ENCODE assay signal across 2 cellular contexts in the genomic region with DNA sequence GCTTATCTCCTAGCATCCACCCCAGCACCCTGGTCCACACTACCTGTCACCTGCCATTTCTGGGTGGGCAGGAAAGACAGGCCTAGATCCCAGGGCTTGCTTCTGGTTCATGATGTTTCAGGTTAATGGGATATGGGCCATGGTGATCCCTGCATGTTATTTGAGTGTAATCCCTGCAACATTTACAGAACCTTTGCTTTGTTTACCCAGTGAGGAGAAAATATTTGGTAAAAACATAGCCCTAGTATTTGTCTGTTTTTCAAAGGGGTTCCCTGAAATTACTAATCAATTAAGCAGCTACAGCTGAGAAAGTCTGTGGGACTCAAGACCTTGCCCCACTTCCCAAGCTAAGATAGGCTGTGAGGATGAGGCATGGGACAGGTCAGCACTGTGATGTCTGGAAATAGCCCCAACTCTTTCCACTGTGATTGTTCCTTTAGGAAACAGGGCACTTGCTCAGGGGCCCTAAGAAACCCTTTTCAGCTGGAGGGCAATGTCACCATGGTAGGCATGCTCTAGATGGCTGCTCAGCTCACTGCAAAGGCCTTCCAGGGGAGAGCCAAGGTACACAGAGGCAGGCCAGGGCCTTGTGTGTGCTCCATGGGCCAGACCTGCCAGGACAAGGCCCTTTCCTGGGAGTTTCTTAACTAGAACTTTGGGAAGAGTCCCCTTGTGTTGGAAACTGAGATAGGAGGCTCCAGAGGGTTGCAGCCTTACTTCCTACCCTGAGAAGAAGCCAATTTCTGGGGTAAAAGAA.
TF ChIP-seq lines count a peak whose summit lies in the region.

No MANE protein-coding gene starts in this region.

TF ChIP-seq in GM23338, 12 proteins besides CTCF, POLR2A, EP300 and RAD21 (continues in another document):
- TF ChIP-seq, protein P1, sequence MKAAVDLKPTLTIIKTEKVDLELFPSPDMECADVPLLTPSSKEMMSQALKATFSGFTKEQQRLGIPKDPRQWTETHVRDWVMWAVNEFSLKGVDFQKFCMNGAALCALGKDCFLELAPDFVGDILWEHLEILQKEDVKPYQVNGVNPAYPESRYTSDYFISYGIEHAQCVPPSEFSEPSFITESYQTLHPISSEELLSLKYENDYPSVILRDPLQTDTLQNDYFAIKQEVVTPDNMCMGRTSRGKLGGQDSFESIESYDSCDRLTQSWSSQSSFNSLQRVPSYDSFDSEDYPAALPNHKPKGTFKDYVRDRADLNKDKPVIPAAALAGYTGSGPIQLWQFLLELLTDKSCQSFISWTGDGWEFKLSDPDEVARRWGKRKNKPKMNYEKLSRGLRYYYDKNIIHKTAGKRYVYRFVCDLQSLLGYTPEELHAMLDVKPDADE (IDR thresholded peaks at IDR 0.05): no peak
- no peak for TF ChIP-seq STAT1 (IDR thresholded peaks at IDR 0.05; ENCODE audit: unreplicated experiment)
- TF ChIP-seq, protein P2, sequence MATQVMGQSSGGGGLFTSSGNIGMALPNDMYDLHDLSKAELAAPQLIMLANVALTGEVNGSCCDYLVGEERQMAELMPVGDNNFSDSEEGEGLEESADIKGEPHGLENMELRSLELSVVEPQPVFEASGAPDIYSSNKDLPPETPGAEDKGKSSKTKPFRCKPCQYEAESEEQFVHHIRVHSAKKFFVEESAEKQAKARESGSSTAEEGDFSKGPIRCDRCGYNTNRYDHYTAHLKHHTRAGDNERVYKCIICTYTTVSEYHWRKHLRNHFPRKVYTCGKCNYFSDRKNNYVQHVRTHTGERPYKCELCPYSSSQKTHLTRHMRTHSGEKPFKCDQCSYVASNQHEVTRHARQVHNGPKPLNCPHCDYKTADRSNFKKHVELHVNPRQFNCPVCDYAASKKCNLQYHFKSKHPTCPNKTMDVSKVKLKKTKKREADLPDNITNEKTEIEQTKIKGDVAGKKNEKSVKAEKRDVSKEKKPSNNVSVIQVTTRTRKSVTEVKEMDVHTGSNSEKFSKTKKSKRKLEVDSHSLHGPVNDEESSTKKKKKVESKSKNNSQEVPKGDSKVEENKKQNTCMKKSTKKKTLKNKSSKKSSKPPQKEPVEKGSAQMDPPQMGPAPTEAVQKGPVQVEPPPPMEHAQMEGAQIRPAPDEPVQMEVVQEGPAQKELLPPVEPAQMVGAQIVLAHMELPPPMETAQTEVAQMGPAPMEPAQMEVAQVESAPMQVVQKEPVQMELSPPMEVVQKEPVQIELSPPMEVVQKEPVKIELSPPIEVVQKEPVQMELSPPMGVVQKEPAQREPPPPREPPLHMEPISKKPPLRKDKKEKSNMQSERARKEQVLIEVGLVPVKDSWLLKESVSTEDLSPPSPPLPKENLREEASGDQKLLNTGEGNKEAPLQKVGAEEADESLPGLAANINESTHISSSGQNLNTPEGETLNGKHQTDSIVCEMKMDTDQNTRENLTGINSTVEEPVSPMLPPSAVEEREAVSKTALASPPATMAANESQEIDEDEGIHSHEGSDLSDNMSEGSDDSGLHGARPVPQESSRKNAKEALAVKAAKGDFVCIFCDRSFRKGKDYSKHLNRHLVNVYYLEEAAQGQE (IDR thresholded peaks at IDR 0.05; ENCODE audit: unreplicated experiment): no peak
- no peak for TF ChIP-seq ZNF331 (CRISPR knock-in tag; IDR thresholded peaks at IDR 0.05; ENCODE audit: low read depth)
- TF ChIP-seq JUNB (IDR thresholded peaks at IDR 0.05; ENCODE audit: unreplicated experiment): no peak
- TF ChIP-seq, protein P3, sequence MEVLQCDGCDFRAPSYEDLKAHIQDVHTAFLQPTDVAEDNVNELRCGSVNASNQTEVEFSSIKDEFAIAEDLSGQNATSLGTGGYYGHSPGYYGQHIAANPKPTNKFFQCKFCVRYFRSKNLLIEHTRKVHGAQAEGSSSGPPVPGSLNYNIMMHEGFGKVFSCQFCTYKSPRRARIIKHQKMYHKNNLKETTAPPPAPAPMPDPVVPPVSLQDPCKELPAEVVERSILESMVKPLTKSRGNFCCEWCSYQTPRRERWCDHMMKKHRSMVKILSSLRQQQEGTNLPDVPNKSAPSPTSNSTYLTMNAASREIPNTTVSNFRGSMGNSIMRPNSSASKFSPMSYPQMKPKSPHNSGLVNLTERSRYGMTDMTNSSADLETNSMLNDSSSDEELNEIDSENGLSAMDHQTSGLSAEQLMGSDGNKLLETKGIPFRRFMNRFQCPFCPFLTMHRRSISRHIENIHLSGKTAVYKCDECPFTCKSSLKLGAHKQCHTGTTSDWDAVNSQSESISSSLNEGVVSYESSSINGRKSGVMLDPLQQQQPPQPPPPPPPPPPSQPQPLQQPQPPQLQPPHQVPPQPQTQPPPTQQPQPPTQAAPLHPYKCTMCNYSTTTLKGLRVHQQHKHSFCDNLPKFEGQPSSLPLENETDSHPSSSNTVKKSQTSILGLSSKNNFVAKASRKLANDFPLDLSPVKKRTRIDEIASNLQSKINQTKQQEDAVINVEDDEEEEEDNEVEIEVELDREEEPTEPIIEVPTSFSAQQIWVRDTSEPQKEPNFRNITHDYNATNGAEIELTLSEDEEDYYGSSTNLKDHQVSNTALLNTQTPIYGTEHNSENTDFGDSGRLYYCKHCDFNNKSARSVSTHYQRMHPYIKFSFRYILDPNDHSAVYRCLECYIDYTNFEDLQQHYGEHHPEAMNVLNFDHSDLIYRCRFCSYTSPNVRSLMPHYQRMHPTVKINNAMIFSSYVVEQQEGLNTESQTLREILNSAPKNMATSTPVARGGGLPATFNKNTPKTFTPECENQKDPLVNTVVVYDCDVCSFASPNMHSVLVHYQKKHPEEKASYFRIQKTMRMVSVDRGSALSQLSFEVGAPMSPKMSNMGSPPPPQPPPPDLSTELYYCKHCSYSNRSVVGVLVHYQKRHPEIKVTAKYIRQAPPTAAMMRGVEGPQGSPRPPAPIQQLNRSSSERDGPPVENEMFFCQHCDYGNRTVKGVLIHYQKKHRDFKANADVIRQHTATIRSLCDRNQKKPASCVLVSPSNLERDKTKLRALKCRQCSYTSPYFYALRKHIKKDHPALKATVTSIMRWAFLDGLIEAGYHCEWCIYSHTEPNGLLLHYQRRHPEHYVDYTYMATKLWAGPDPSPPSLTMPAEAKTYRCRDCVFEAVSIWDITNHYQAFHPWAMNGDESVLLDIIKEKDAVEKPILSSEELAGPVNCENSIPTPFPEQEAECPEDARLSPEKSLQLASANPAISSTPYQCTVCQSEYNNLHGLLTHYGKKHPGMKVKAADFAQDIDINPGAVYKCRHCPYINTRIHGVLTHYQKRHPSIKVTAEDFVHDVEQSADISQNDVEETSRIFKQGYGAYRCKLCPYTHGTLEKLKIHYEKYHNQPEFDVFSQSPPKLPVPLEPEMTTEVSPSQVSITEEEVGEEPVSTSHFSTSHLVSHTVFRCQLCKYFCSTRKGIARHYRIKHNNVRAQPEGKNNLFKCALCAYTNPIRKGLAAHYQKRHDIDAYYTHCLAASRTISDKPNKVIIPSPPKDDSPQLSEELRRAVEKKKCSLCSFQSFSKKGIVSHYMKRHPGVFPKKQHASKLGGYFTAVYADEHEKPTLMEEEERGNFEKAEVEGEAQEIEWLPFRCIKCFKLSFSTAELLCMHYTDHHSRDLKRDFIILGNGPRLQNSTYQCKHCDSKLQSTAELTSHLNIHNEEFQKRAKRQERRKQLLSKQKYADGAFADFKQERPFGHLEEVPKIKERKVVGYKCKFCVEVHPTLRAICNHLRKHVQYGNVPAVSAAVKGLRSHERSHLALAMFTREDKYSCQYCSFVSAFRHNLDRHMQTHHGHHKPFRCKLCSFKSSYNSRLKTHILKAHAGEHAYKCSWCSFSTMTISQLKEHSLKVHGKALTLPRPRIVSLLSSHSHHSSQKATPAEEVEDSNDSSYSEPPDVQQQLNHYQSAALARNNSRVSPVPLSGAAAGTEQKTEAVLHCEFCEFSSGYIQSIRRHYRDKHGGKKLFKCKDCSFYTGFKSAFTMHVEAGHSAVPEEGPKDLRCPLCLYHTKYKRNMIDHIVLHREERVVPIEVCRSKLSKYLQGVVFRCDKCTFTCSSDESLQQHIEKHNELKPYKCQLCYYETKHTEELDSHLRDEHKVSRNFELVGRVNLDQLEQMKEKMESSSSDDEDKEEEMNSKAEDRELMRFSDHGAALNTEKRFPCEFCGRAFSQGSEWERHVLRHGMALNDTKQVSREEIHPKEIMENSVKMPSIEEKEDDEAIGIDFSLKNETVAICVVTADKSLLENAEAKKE (CRISPR knock-in tag; IDR thresholded peaks at IDR 0.05): no peak
- TF ChIP-seq NANOG (IDR thresholded peaks at IDR 0.05; ENCODE audit: borderline replicate concordance): no peak

TF ChIP-seq in WTC11, 78 proteins besides CTCF, POLR2A, EP300 and RAD21:
- TF ChIP-seq TCF7 (CRISPR knock-in tag; IDR thresholded peaks at IDR 0.05; ENCODE audit: low read depth): no peak
